1 cellular context compared by ENCODE assay signal in genomic region chr4:77100234-77100633, GRCh38.
TF ChIP-seq lines count a peak whose summit lies in the region.

No MANE protein-coding gene starts in this region.

TF ChIP-seq in GM23338, 12 proteins besides CTCF, POLR2A, EP300 and RAD21 (continued from another document):
- no peak for TF ChIP-seq STAT1 (IDR thresholded peaks at IDR 0.05; ENCODE audit: unreplicated experiment)
- TF ChIP-seq NANOG (IDR thresholded peaks at IDR 0.05; ENCODE audit: borderline replicate concordance) = no peak
- TF ChIP-seq POLR2AphosphoS5 (IDR thresholded peaks at IDR 0.05; ENCODE audit: low read depth) = no peak
- no peak for TF ChIP-seq CREB1 (CRISPR knock-in tag; IDR thresholded peaks at IDR 0.05; ENCODE audit: low read depth)
- no peak for TF ChIP-seq REST (IDR thresholded peaks at IDR 0.05; ENCODE audit: unreplicated experiment)
- TF ChIP-seq ZNF114 (CRISPR knock-in tag; IDR thresholded peaks at IDR 0.05) = no peak
- TF ChIP-seq ZNF331 (CRISPR knock-in tag; IDR thresholded peaks at IDR 0.05; ENCODE audit: low read depth) = no peak
- TF ChIP-seq JUNB (IDR thresholded peaks at IDR 0.05; ENCODE audit: unreplicated experiment) = no peak
- no peak for TF ChIP-seq ZNF462 (CRISPR knock-in tag; IDR thresholded peaks at IDR 0.05)
- TF ChIP-seq EZH2phosphoT487 (IDR thresholded peaks at IDR 0.05; ENCODE audit: unreplicated experiment) = no peak
